In genomic region chr2:165953655-165954606, GRCh38 we compare ENCODE assay signal across 8 cellular contexts.
DNase-seq lines count a peak whose midpoint lies in the region; ATAC-seq and FAIRE-seq lines count a peak whose summit lies in the region.

TTC21B (minus strand) TSS chr2:165953776; CDS start chr2:165953705, 71 bp downstream.

- peaks cover 26% of the 10 kb centered on the region for H3K4me1 ChIP-seq in BLaER1

- H3K4me2 ChIP-seq in BLaER1, result peak within 1 kb of the TSS; percentile 80

- peak; percentile 96 for ATAC-seq in HG03457 (IDR thresholded peaks at IDR 0.05; ENCODE audit: unreplicated experiment)

- H3K4me3 ChIP-seq in BLaER1, result peak within 1 kb of the TSS; percentile 77

- H3K9me3 ChIP-seq in BLaER1, result peaks cover 12% of the 10 kb centered on the region

- peak within 1 kb of the TSS; percentile 86 for H3K9ac ChIP-seq in BLaER1

- H4K20me1 ChIP-seq in BLaER1, result peaks cover 21% of the 10 kb centered on the region; the same call in 1 of the 2 replicates

- peak within 1 kb of the TSS; percentile 81 for H3K27ac ChIP-seq in BLaER1

- DNase-seq in GM19239 (ENCODE audit: insufficient read length, low spot score) (peak; percentile 83), NCI-H524 treated with DMSO at 0.1 percent for 48 hours (lab: John Stamatoyannopoulos, UW) (peak; percentile 76), kidney tubule cell (ENCODE audit: low spot score) (peak; percentile 95)
- DNase-seq in activated CD4-positive, alpha-beta T cell treated with anti-CD3 and anti-CD28 coated beads for 4 hours, result peak; percentile 92 to 94
- DNase-seq in stimulated activated CD4-positive, alpha-beta T cell treated with anti-CD3 and anti-CD28 coated beads, Interleukin-1b, Interleukin-23, amount 100 ng/mL, for 24 hours (ENCODE audit: low read depth in 4 of 4, low spot score in 1 of 4), result peak; percentile 88 to 93 (median 90)

- H3K36me3 ChIP-seq in BLaER1, result peaks cover 13% of the 10 kb centered on the region

- FAIRE-seq in GM19239 (lab: Jason Lieb, UNC) (peak; percentile 90), colon (lab: Jason Lieb, UNC) (peak; percentile 10)

- no peaks in the 10 kb centered on the region for H3K27me3 ChIP-seq in BLaER1

Comparison
In these comparisons a context has a peak if more than half of its experiments do, and no peak if none do; other contexts are left out.
1. Peak in every context shown above with its lines: DNase-seq, ATAC-seq, H3K4me3 ChIP-seq and H3K27ac ChIP-seq.